18 cellular contexts compared by ENCODE assay signal in genomic region chr3:7536921-7537320, GRCh38.
DNase-seq lines count a peak whose midpoint lies in the region; ATAC-seq lines count a peak whose summit lies in the region.
"Had no signal": no experiment of that assay in that cellular context is flagged by ENCODE, and none has a peak within 500 bp of the region (broad histone marks: within the 10 kb centered on the region; RNA-seq: fewer than 3 reads in every experiment).

No MANE protein-coding gene starts in this region.

- H3K9ac ChIP-seq in GM23248, result no peak overlapping the region

- no peaks in the 10 kb centered on the region for H3F3A ChIP-seq in GM23248 (ENCODE audit: insufficient read depth)

- H3K27me3 ChIP-seq in GM23248 (replicated peaks; ENCODE audit: insufficient read depth), result no peaks in the 10 kb centered on the region
- H3K27me3 ChIP-seq: BE2C had no signal

- no peaks in the 10 kb centered on the region for H3K36me3 ChIP-seq in GM23248 (ENCODE audit: low read depth)
- H3K36me3 ChIP-seq: BE2C, HAP-1 had no signal

- H3K27ac ChIP-seq in GM23248, result no peak overlapping the region

- 50 to 54% methylated on average over 1 of the region's 1 CpG for WGBS in GM23248 (ENCODE audit: low coverage in 1 of 2, low lambda C conversion rate in 2 of 2, missing lambda C conversion rate in 2 of 2), 2 experiments

- no peak for ATAC-seq in HG02973 (IDR thresholded peaks at IDR 0.05; ENCODE audit: unreplicated experiment)
- ATAC-seq: GM12878, HepG2 had no signal

- H3K4me2 ChIP-seq in GM23248 (ENCODE audit: unreplicated experiment), result no peak overlapping the region

- no peaks in the 10 kb centered on the region for H3K9me2 ChIP-seq in GM23248 (ENCODE audit: insufficient read depth)

- in situ Hi-C loops in GM23248 (cut with MboI), result no loop called here

- H3K4me1 ChIP-seq in GM23248 (ENCODE audit: insufficient read depth), result no peaks in the 10 kb centered on the region
- H3K4me1 ChIP-seq: BE2C, HAP-1 had no signal

- H3K9me3 ChIP-seq in GM23248 (ENCODE audit: low read depth), result no peaks in the 10 kb centered on the region
- H3K9me3 ChIP-seq: BE2C, HAP-1 had no signal

- peak; percentile 61 for DNase-seq in DMS53 (lab: John Stamatoyannopoulos, UW)
- DNase-seq in DMS79 (lab: John Stamatoyannopoulos, UW), result peak; percentile 74
- DNase-seq in NCI-H510A (lab: John Stamatoyannopoulos, UW), result peak; percentile 41
- DNase-seq in SHP77 treated with DMSO at 0.1 percent for 48 hours (lab: John Stamatoyannopoulos, UW), result peak; percentile 48
- DNase-seq in Ammon's horn (ENCODE audit: low spot score), result no peak
- DNase-seq in GM23248, result no peak
- DNase-seq: BE2C; CD4-positive, CD25-positive, alpha-beta regulatory T cell; CD8-positive, alpha-beta memory T cell; COR-L47; DMS 273 treated with DMSO at 0.1 percent for 48 hours; DND-41; EL; KBM-7 had no signal

- no peaks in the 10 kb centered on the region for H4K20me1 ChIP-seq in GM23248 (ENCODE audit: insufficient read depth)

- no peaks in the 10 kb centered on the region for H3K79me2 ChIP-seq in GM23248 (ENCODE audit: insufficient read depth)

- no peak overlapping the region for H2AFZ ChIP-seq in GM23248

- H3K4me3 ChIP-seq in GM23248, result no peak overlapping the region
- H3K4me3 ChIP-seq: GM12878, HAP-1 had no signal

Comparison
In these comparisons a context has a peak if more than half of its experiments do, and no peak if none do; other contexts are left out.
1. DNase-seq: peak in DMS53 (single experiment), DMS79 (single experiment), NCI-H510A (single experiment) and SHP77 treated with DMSO at 0.1 percent for 48 hours (single experiment); none in Ammon's horn (single experiment) and GM23248 (single experiment).